ENCODE assay signal across 15 cellular contexts in genomic region chr1:205506409-205507196, GRCh38. TPM values are rescaled to one million over a fixed set of nuclear protein-coding genes. Genes with fewer than 3 reads are reported as not detected.
DNase-seq lines count a peak whose midpoint lies in the region; ATAC-seq, FAIRE-seq and TF ChIP-seq lines count a peak whose summit lies in the region.
"Had no signal": no experiment of that assay in that cellular context is flagged by ENCODE, and none has a peak within 500 bp of the region (broad histone marks: within the 10 kb centered on the region; RNA-seq: fewer than 3 reads in every experiment).

No MANE protein-coding gene starts in this region.

- H3K9ac ChIP-seq in trophoblast cell (ENCODE audit: low read length) (no peak overlapping the region), SK-N-SH (no peak overlapping the region)

- peak overlapping the region; percentile 13 for H3K18ac ChIP-seq in trophoblast cell (ENCODE audit: low read length)

- H3K4me2 ChIP-seq in trophoblast cell (ENCODE audit: low read length): no peak overlapping the region
- no peak overlapping the region for H3K4me2 ChIP-seq in SK-N-SH

- H3K4me1 ChIP-seq in trophoblast cell (ENCODE audit: control insufficient read depth in 1 of 2, insufficient read depth in 2 of 2, low read length in 2 of 2): peaks cover 15 to 25% of the 10 kb centered on the region in 2 experiments
- peaks cover 7 to 50% of the 10 kb centered on the region in 2 experiments; a peak in 2 of 4 replicates for H3K4me1 ChIP-seq in SK-N-SH (ENCODE audit: control insufficient read depth in 1 of 2, insufficient read depth in 2 of 2, low read depth in 1 of 2, low read length in 1 of 2)

- POLR2A ChIA-PET in CD4-positive, alpha-beta T cell (lab: Charles Lee): no interaction called here
- POLR2A ChIA-PET in RWPE1 (lab: Yijun Ruan, JAX; ENCODE audit: low non-redundant PET): no interaction called here
- POLR2A ChIA-PET in SK-N-SH (lab: Yijun Ruan, JAX): interaction anchor here (0.6 kb wide), 1 partner anchor 30 kb away, joined by 3 read pairs; no protein-coding TSS in a partner anchor

- H2BK120ac ChIP-seq in trophoblast cell (ENCODE audit: insufficient read depth, low read length, poor library complexity): no peak overlapping the region

- H3K9me3 ChIP-seq in CD4-positive, alpha-beta T cell (ENCODE audit: control insufficient read depth, low read length): no peaks in the 10 kb centered on the region
- H3K9me3 ChIP-seq in trophoblast cell (ENCODE audit: insufficient read depth, low read depth, low read length): no peaks in the 10 kb centered on the region
- no peaks in the 10 kb centered on the region for H3K9me3 ChIP-seq in SK-N-SH

- H4K12ac ChIP-seq in trophoblast cell (ENCODE audit: low read depth, low read length): no peak overlapping the region

- peaks cover 4% of the 10 kb centered on the region for H3K79me2 ChIP-seq in trophoblast cell (ENCODE audit: control insufficient read depth, insufficient read depth, low read length, poor library complexity)
- no peaks in the 10 kb centered on the region for H3K79me2 ChIP-seq in SK-N-SH (ENCODE audit: insufficient read depth)

- no peak overlapping the region for H2AK5ac ChIP-seq in trophoblast cell (ENCODE audit: low read length)

- CTCF ChIA-PET in CD4-positive, alpha-beta T cell (lab: Charles Lee): interaction anchor here (0.8 to 1.4 kb wide), 2 partner anchors 22 to 233 kb away, joined by 3 read pairs; no protein-coding TSS in a partner anchor
- CTCF ChIA-PET in RWPE1 (lab: Yijun Ruan, JAX): interaction anchor here (0.6 to 2.0 kb wide), 8 partner anchors 13 to 617 kb away, joined by 3 to 11 read pairs (median 4); no protein-coding TSS in a partner anchor
- CTCF ChIA-PET in SK-N-SH (lab: Yijun Ruan, JAX): interaction anchor here (0.6 to 45.6 kb wide), 6 partner anchors 13 to 233 kb away, joined by 3 to 1333 read pairs (median 10); no protein-coding TSS in a partner anchor

- ATAC-seq in CD4-positive, alpha-beta T cell (ENCODE audit: poor library complexity): no peak
- ATAC-seq in GM21737 (IDR thresholded peaks at IDR 0.05; ENCODE audit: unreplicated experiment): no peak

- TF ChIP-seq EP300 in SK-N-SH (IDR thresholded peaks at IDR 0.05; ENCODE audit: borderline replicate concordance in 1 of 2, low read depth in 1 of 2, low read length in 1 of 2): no peak

- no peak overlapping the region for H2AFZ ChIP-seq in trophoblast cell (ENCODE audit: insufficient read depth, low read length, poor library complexity)
- no peak overlapping the region for H2AFZ ChIP-seq in SK-N-SH (ENCODE audit: low read depth)

- H3K9me2 ChIP-seq in SK-N-SH: no peaks in the 10 kb centered on the region

- H3F3A ChIP-seq in SK-N-SH (replicated peaks; ENCODE audit: insufficient read depth): no peaks in the 10 kb centered on the region

- H3K27ac ChIP-seq in CD4-positive, alpha-beta T cell (ENCODE audit: low read depth, low read length): no peak overlapping the region
- peak overlapping the region; percentile 86 for H3K27ac ChIP-seq in RWPE1
- no peak overlapping the region for H3K27ac ChIP-seq in trophoblast cell (ENCODE audit: low read depth, low read length)
- H3K27ac ChIP-seq in SK-N-SH (ENCODE audit: low read depth in 2 of 2, low read length in 1 of 2): no peak overlapping the region; a peak in 1 of 4 replicates
- H3K27ac ChIP-seq: cardiac muscle cell had no signal

- H3K27me3 ChIP-seq in CD4-positive, alpha-beta T cell (ENCODE audit: control insufficient read depth, insufficient read depth, low read length): no peaks in the 10 kb centered on the region
- H3K27me3 ChIP-seq in trophoblast cell (ENCODE audit: insufficient read depth, low read length) (no peaks in the 10 kb centered on the region), SK-N-SH (ENCODE audit: insufficient read depth) (no peaks in the 10 kb centered on the region)
- H3K27me3 ChIP-seq: cardiac muscle cell had no signal

- H4K20me1 ChIP-seq in SK-N-SH (ENCODE audit: insufficient read depth): no peaks in the 10 kb centered on the region

- no peaks in the 10 kb centered on the region for H3K27me3 Mint-ChIP-seq in CD4-positive, alpha-beta T cell

- no peak overlapping the region for H4K91ac ChIP-seq in trophoblast cell (ENCODE audit: low read depth, low read length)

- FAIRE-seq in urothelium cell line (lab: Jason Lieb, UNC): no peak

- H3K9me3 Mint-ChIP-seq in CD4-positive, alpha-beta T cell: no peaks in the 10 kb centered on the region

- no peak overlapping the region for H3K27ac Mint-ChIP-seq in CD4-positive, alpha-beta T cell

- H3K14ac ChIP-seq in trophoblast cell (ENCODE audit: low read length): no peak overlapping the region

- no peak for TF ChIP-seq RAD21 in SK-N-SH (IDR thresholded peaks at IDR 0.05; ENCODE audit: low read length)

- H3K36me3 ChIP-seq in trophoblast cell (ENCODE audit: control insufficient read depth in 1 of 2, insufficient read depth in 2 of 2, low read length in 2 of 2) (no peaks in the 10 kb centered on the region), SK-N-SH (replicated peaks in 1 of 2; ENCODE audit: control insufficient read depth in 1 of 2, insufficient read depth in 2 of 2, low read length in 1 of 2) (no peaks in the 10 kb centered on the region)
- H3K36me3 ChIP-seq: cardiac muscle cell had no signal

- DNase-seq in CD4-positive, alpha-beta T cell: no peak
- DNase-seq in RWPE1 (ENCODE audit: low spot score) (no peak), epithelial cell of proximal tubule (ENCODE audit: low read depth) (no peak), trophoblast cell (no peak), SK-N-SH (no peak), urothelium cell line (ENCODE audit: low spot score) (no peak)
- DNase-seq in activated CD4-positive, alpha-beta T cell treated with anti-CD3 and anti-CD28 coated beads for 1 hour: no peak
- DNase-seq: activated CD4-positive, CD25-positive, alpha-beta regulatory T cell; activated naive CD4-positive, alpha-beta T cell treated with anti-CD3 and anti-CD28 coated beads, Interleukin-2, amount 50 U/mL, for 16 hours; DMS79; NCI-H2029; NCI-H526; SW 1271 had no signal

- peak overlapping the region; percentile 60 for H3K4me3 Mint-ChIP-seq in CD4-positive, alpha-beta T cell

- no CpG with 5 or more reads among the region's 17 CpGs for WGBS in trophoblast cell (ENCODE audit: extremely low coverage, insufficient coverage, insufficient read length)
- WGBS in SK-N-SH (ENCODE audit: low lambda C conversion rate): 93% methylated on average over 13 of the region's 17 CpGs

- no peak for TF ChIP-seq CTCF in CD4-positive, alpha-beta T cell (IDR thresholded peaks at IDR 0.05)
- no peak for TF ChIP-seq CTCF in RWPE1 (conservative IDR thresholded peaks at IDR 0.05; ENCODE audit: low read depth)
- TF ChIP-seq CTCF in epithelial cell of proximal tubule (conservative IDR thresholded peaks at IDR 0.05; ENCODE audit: low read depth, low read length): no peak
- TF ChIP-seq CTCF in SK-N-SH (IDR thresholded peaks at IDR 0.05): no peak

- H3K36me3 Mint-ChIP-seq in CD4-positive, alpha-beta T cell (ENCODE audit: low read depth): no peaks in the 10 kb centered on the region

- H3K4me3 ChIP-seq in epithelial cell of proximal tubule (ENCODE audit: low read depth, low read length) (peak overlapping the region; percentile 85), trophoblast cell (ENCODE audit: low read depth, low read length) (no peak overlapping the region), SK-N-SH (ENCODE audit: low read depth in 2 of 2, low read length in 1 of 2) (no peak overlapping the region)

- no peak overlapping the region for H2BK5ac ChIP-seq in trophoblast cell (ENCODE audit: low read depth, low read length, poor library complexity)

- no peak overlapping the region for H2BK12ac ChIP-seq in trophoblast cell (ENCODE audit: low read length)

- peaks cover 18% of the 10 kb centered on the region for H3K79me1 ChIP-seq in trophoblast cell (ENCODE audit: low read length)

- peak overlapping the region; percentile 1 for H3K4ac ChIP-seq in trophoblast cell (ENCODE audit: low read depth, low read length)

- H3K4me1 Mint-ChIP-seq in CD4-positive, alpha-beta T cell (ENCODE audit: low read depth): peaks cover 14% of the 10 kb centered on the region

- intact Hi-C loops in CD4-positive, alpha-beta T cell (cut with DNase I, micrococcal nuclease): no loop called here

- no peak overlapping the region for H3K23ac ChIP-seq in trophoblast cell (ENCODE audit: low read length)

- H4K8ac ChIP-seq in trophoblast cell (ENCODE audit: low read depth, low read length): no peak overlapping the region

TF ChIP-seq in SK-N-SH, 30 proteins besides CTCF, POLR2A, EP300 and RAD21:
- no peak for TF ChIP-seq MAX (IDR thresholded peaks at IDR 0.05; ENCODE audit: low read depth)
- no peak for TF ChIP-seq MEF2A (IDR thresholded peaks at IDR 0.05; ENCODE audit: borderline replicate concordance, low read depth)
- no peak for TF ChIP-seq GABPA (IDR thresholded peaks at IDR 0.05; ENCODE audit: low read depth)
- TF ChIP-seq GATA2 (CRISPR knock-in tag; IDR thresholded peaks at IDR 0.05): no peak
TF ChIP-seq in SK-N-SH: peak in this region for 0.

RNA-seq across cellular contexts. Expression of gene CDK18, which starts 2.1 kb away (rescaled TPM):
- total RNA-seq in CD4-positive, alpha-beta T cell: 1 to 10 TPM; 1.6 to 2.7 TPM
- total RNA-seq in epithelial cell of proximal tubule: 4.6 and 17.3 TPM in 2 replicates
- polyA plus RNA-seq in trophoblast cell (2013): 22.8 and 24.6 TPM in 2 replicates
- 2.5 and 3.1 TPM in 2 replicates for polyA plus RNA-seq in SK-N-SH (2012; rRNA removed)
- 0.80 and 1.3 TPM in 2 replicates for polyA plus RNA-seq in SK-N-SH (2012; cell fraction: cytosol; rRNA removed)
- polyA plus RNA-seq in SK-N-SH (2012; cell fraction: nucleus; rRNA removed): 10.6 and 12.1 TPM in 2 replicates

RNA-seq across cellular contexts. Expression of gene BLACAT1, which starts 50.8 kb away (rescaled TPM):
- total RNA-seq in CD4-positive, alpha-beta T cell: not detected
- 0.36 and 3.9 TPM in 2 replicates for total RNA-seq in epithelial cell of proximal tubule
- polyA plus RNA-seq in trophoblast cell (2013): 2.8 TPM in 2 replicates
- polyA plus RNA-seq in SK-N-SH (2012; rRNA removed): not detected in 2 replicates
- not detected in 2 replicates for polyA plus RNA-seq in SK-N-SH (2012; cell fraction: cytosol; rRNA removed)
- polyA plus RNA-seq in SK-N-SH (2012; cell fraction: nucleus; rRNA removed): 0.04 TPM in 1 of 2 replicates, not detected in the other
- polyA plus RNA-seq: cardiac muscle cell had no signal
